ENCODE assay signal across 18 cellular contexts in the genomic region with DNA sequence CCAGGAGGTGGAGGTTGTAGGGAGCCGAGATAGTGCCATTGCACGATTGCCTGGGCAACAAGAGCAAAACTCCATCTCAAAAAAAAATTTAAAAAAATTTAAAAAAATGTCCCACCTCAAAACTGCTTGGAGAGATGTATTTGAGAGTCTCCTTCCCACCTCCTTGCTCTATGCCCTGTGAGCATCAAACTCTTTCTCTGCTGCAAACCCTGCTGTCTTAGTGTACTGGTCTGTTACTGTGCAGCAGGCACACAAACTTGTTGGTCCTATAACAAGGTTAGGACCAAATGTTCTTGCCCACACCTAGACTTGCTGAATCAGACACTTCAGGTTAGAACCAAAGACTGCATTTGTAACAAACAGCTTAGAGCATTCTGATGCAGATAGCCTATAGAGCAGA.
A peak's percentile ranks its signal among the peaks of the same experiment; 100 is the strongest.
DNase-seq lines count a peak whose midpoint lies in the region; ATAC-seq and TF ChIP-seq lines count a peak whose summit lies in the region.
"Had no signal": no experiment of that assay in that cellular context is flagged by ENCODE, and none has a peak within 500 bp of the region (broad histone marks: within the 10 kb centered on the region; RNA-seq: fewer than 3 reads in every experiment).

No MANE protein-coding gene starts in this region.

- no peak overlapping the region for H3K27ac ChIP-seq in endodermal cell (ENCODE audit: low read depth, low read length)
- no peak overlapping the region for H3K27ac ChIP-seq in prostate gland
- H3K27ac ChIP-seq: SK-N-MC had no signal

- no peak for ATAC-seq in stimulated activated memory B cell treated with anti-CD40 and anti-IgM and Interleukin-4, amounts not matched to agents 10 μg/mL and 1 μg/mL and 100 μg/mL, for 72 hours

- intact Hi-C loops in Calu3 (cut with micrococcal nuclease; ENCODE audit: unreplicated experiment), result loop anchor here (2.0 kb wide), 1 partner anchor 40 kb away; no protein-coding TSS in a partner anchor
- intact Hi-C loops in activated T-helper 1 cell treated with anti-CD3 and anti-CD28 coated beads, Interleukin-12 subunit alpha, Interleukin-12 subunit beta, Interleukin-2, Interleukin-4 antibody, amounts not matched to agents 30 ng/mL and 10 ng/mL and 1 ng/mL, durations not matched to agents 14 hours and 24 hours and 36 hours (cut with micrococcal nuclease), result no loop called here
- intact Hi-C loops in prostate gland (cut with DNase I), result no loop called here

- H3K4me1 ChIP-seq in endodermal cell (ENCODE audit: control insufficient read depth, insufficient read depth, low read length), result peaks cover 10% of the 10 kb centered on the region
- no peaks in the 10 kb centered on the region for H3K4me1 ChIP-seq in prostate gland (replicated peaks)
- H3K4me1 ChIP-seq: HAP-1 had no signal

- no peak for TF ChIP-seq CTCF in Calu3 (IDR thresholded peaks at IDR 0.05; ENCODE audit: unreplicated experiment)
- TF ChIP-seq CTCF in endodermal cell (conservative IDR thresholded peaks at IDR 0.05), result no peak
- TF ChIP-seq CTCF in prostate gland (IDR thresholded peaks at IDR 0.05), result no peak

- CTCF ChIA-PET in Calu3 (lab: Charles Lee), result interaction anchor here (1.0 to 1.2 kb wide), 4 partner anchors 20 to 153 kb away, joined by 3 to 8 read pairs (median 6); a partner anchor contains a TSS

- no peaks in the 10 kb centered on the region for H3K27me3 Mint-ChIP-seq in Calu3 (ENCODE audit: unreplicated experiment)
- no peaks in the 10 kb centered on the region for H3K27me3 Mint-ChIP-seq in IgD-negative memory B cell
- H3K27me3 Mint-ChIP-seq in endodermal cell (ENCODE audit: insufficient read depth), result no peaks in the 10 kb centered on the region
- H3K27me3 Mint-ChIP-seq in stimulated activated memory B cell treated with anti-CD40 and anti-IgM and Interleukin-4, amounts not matched to agents 10 μg/mL and 1 μg/mL and 100 μg/mL, for 72 hours, result no peaks in the 10 kb centered on the region
- H3K27me3 Mint-ChIP-seq in activated T-helper 1 cell treated with anti-CD3 and anti-CD28 coated beads, Interleukin-12 subunit alpha, Interleukin-12 subunit beta, Interleukin-2, Interleukin-4 antibody, amounts not matched to agents 30 ng/mL and 10 ng/mL and 1 ng/mL, durations not matched to agents 14 hours and 24 hours and 36 hours (ENCODE audit: insufficient read depth), result no peaks in the 10 kb centered on the region

- 100% methylated on average over 1 of the region's 2 CpGs; no CpG with 5 or more reads in 1 of the 2 experiments for WGBS in endodermal cell (ENCODE audit: insufficient coverage in 1 of 2, insufficient read length in 1 of 2), 2 experiments
- 96% methylated on average over 2 of the region's 2 CpGs for WGBS in prostate gland

- no TSS peak for BruUV-seq in Calu3 (replicated peaks; lab: Mats Ljungman, UMichigan)

- peaks cover 40% of the 10 kb centered on the region for H3K9me3 ChIP-seq in endodermal cell (ENCODE audit: control insufficient read depth, low read length)
- H3K9me3 ChIP-seq in prostate gland, result no peaks in the 10 kb centered on the region
- H3K9me3 ChIP-seq: HAP-1 had no signal

- peak overlapping the region; percentile 93 for H3K27ac Mint-ChIP-seq in Calu3 (ENCODE audit: unreplicated experiment)
- peak overlapping the region in 2 of 3 donors; percentile 27 to 76 for H3K27ac Mint-ChIP-seq in IgD-negative memory B cell
- H3K27ac Mint-ChIP-seq in endodermal cell, result no peak overlapping the region
- H3K27ac Mint-ChIP-seq in stimulated activated memory B cell treated with anti-CD40 and anti-IgM and Interleukin-4, amounts not matched to agents 10 μg/mL and 1 μg/mL and 100 μg/mL, for 72 hours, result peak overlapping the region; percentile 44
- no peak overlapping the region for H3K27ac Mint-ChIP-seq in activated T-helper 1 cell treated with anti-CD3 and anti-CD28 coated beads, Interleukin-12 subunit alpha, Interleukin-12 subunit beta, Interleukin-2, Interleukin-4 antibody, amounts not matched to agents 30 ng/mL and 10 ng/mL and 1 ng/mL, durations not matched to agents 14 hours and 24 hours and 36 hours
- H3K27ac Mint-ChIP-seq: CD4-positive, CD25-positive, alpha-beta regulatory T cell had no signal

- H3K36me3 ChIP-seq in endodermal cell (ENCODE audit: control insufficient read depth, insufficient read depth, low read length) (no peaks in the 10 kb centered on the region), prostate gland (no peaks in the 10 kb centered on the region)
- H3K36me3 ChIP-seq: HAP-1 had no signal

- H3K4me1 Mint-ChIP-seq in Calu3 (ENCODE audit: low read depth, unreplicated experiment) (peaks cover 54% of the 10 kb centered on the region), IgD-negative memory B cell (peaks cover 14 to 34% (median 16%) of the 10 kb centered on the region in 3 donors), endodermal cell (peaks cover 33% of the 10 kb centered on the region)
- peaks cover 48% of the 10 kb centered on the region for H3K4me1 Mint-ChIP-seq in stimulated activated memory B cell treated with anti-CD40 and anti-IgM and Interleukin-4, amounts not matched to agents 10 μg/mL and 1 μg/mL and 100 μg/mL, for 72 hours
- H3K4me1 Mint-ChIP-seq in activated T-helper 1 cell treated with anti-CD3 and anti-CD28 coated beads, Interleukin-12 subunit alpha, Interleukin-12 subunit beta, Interleukin-2, Interleukin-4 antibody, amounts not matched to agents 30 ng/mL and 10 ng/mL and 1 ng/mL, durations not matched to agents 14 hours and 24 hours and 36 hours (ENCODE audit: low read depth), result peaks cover 30% of the 10 kb centered on the region

- H3K36me3 Mint-ChIP-seq in Calu3 (ENCODE audit: insufficient read depth, unreplicated experiment) (peaks cover 34% of the 10 kb centered on the region), IgD-negative memory B cell (peaks cover 12% of the 10 kb centered on the region), endodermal cell (ENCODE audit: low read depth) (peaks cover 4% of the 10 kb centered on the region)
- H3K36me3 Mint-ChIP-seq in stimulated activated memory B cell treated with anti-CD40 and anti-IgM and Interleukin-4, amounts not matched to agents 10 μg/mL and 1 μg/mL and 100 μg/mL, for 72 hours, result peaks cover 7% of the 10 kb centered on the region
- peaks cover 4% of the 10 kb centered on the region for H3K36me3 Mint-ChIP-seq in activated T-helper 1 cell treated with anti-CD3 and anti-CD28 coated beads, Interleukin-12 subunit alpha, Interleukin-12 subunit beta, Interleukin-2, Interleukin-4 antibody, amounts not matched to agents 30 ng/mL and 10 ng/mL and 1 ng/mL, durations not matched to agents 14 hours and 24 hours and 36 hours (ENCODE audit: low read depth)

- no peak overlapping the region for H3K4me3 Mint-ChIP-seq in Calu3 (ENCODE audit: low read depth, unreplicated experiment)
- no peak overlapping the region for H3K4me3 Mint-ChIP-seq in IgD-negative memory B cell
- no peak overlapping the region for H3K4me3 Mint-ChIP-seq in endodermal cell
- no peak overlapping the region for H3K4me3 Mint-ChIP-seq in stimulated activated memory B cell treated with anti-CD40 and anti-IgM and Interleukin-4, amounts not matched to agents 10 μg/mL and 1 μg/mL and 100 μg/mL, for 72 hours
- no peak overlapping the region for H3K4me3 Mint-ChIP-seq in activated T-helper 1 cell treated with anti-CD3 and anti-CD28 coated beads, Interleukin-12 subunit alpha, Interleukin-12 subunit beta, Interleukin-2, Interleukin-4 antibody, amounts not matched to agents 30 ng/mL and 10 ng/mL and 1 ng/mL, durations not matched to agents 14 hours and 24 hours and 36 hours
- H3K4me3 Mint-ChIP-seq: CD4-positive, CD25-positive, alpha-beta regulatory T cell had no signal

- in situ Hi-C loops in G401 (cut with HindIII; ENCODE audit: low sequenced_read_pairs), result no loop called here

- H3K4me3 ChIP-seq in endodermal cell (ENCODE audit: low read length) (peak overlapping the region; percentile 37), prostate gland (no peak overlapping the region)
- H3K4me3 ChIP-seq: HAP-1, SK-N-MC had no signal

- TF ChIP-seq POLR2A in prostate gland (IDR thresholded peaks at IDR 0.05), result no peak

- H3K9me3 Mint-ChIP-seq in Calu3 (ENCODE audit: low read depth, unreplicated experiment) (peaks cover 11% of the 10 kb centered on the region), IgD-negative memory B cell (no peaks in the 10 kb centered on the region), endodermal cell (peaks cover 29% of the 10 kb centered on the region)
- peaks cover 3% of the 10 kb centered on the region for H3K9me3 Mint-ChIP-seq in stimulated activated memory B cell treated with anti-CD40 and anti-IgM and Interleukin-4, amounts not matched to agents 10 μg/mL and 1 μg/mL and 100 μg/mL, for 72 hours
- peaks cover 4% of the 10 kb centered on the region for H3K9me3 Mint-ChIP-seq in activated T-helper 1 cell treated with anti-CD3 and anti-CD28 coated beads, Interleukin-12 subunit alpha, Interleukin-12 subunit beta, Interleukin-2, Interleukin-4 antibody, amounts not matched to agents 30 ng/mL and 10 ng/mL and 1 ng/mL, durations not matched to agents 14 hours and 24 hours and 36 hours

- H3K27me3 ChIP-seq in endodermal cell (ENCODE audit: control insufficient read depth, insufficient read depth, low read length, poor library complexity, severe bottlenecking), result no peaks in the 10 kb centered on the region
- no peaks in the 10 kb centered on the region for H3K27me3 ChIP-seq in prostate gland (replicated peaks; ENCODE audit: insufficient read depth)

- DNase-seq in Calu3 (no peak), endodermal cell (no peak), G401 (ENCODE audit: low spot score) (no peak), prostate gland (ENCODE audit: low spot score) (no peak)
- no peak for DNase-seq in activated T-helper 1 cell treated with anti-CD3 and anti-CD28 coated beads, Interleukin-12 subunit alpha, Interleukin-12 subunit beta, Interleukin-2, Interleukin-4 antibody, amounts not matched to agents 30 ng/mL and 10 ng/mL and 1 ng/mL, durations not matched to agents 14 hours and 24 hours and 36 hours (ENCODE audit: low spot score)
- DNase-seq: AML-193; CD4-positive, CD25-positive, alpha-beta regulatory T cell; DMS53; KG1; NCI-H1048; NCI-H146; NCI-H2081 treated with DMSO at 0.1 percent for 48 hours; NCI-H510A; NCI-H774 had no signal

- no peak overlapping the region for H3K9ac ChIP-seq in endodermal cell (ENCODE audit: extremely low read depth, low read length, poor library complexity, severe bottlenecking)

Comparison
In these comparisons a context has a peak if more than half of its experiments do, and no peak if none do; other contexts are left out.
1. H3K27ac Mint-ChIP-seq: peak in Calu3 (single experiment), IgD-negative memory B cell (2 of 3) and stimulated activated memory B cell treated with anti-CD40 and anti-IgM and Interleukin-4, amounts not matched to agents 10 μg/mL and 1 μg/mL and 100 μg/mL, for 72 hours (single experiment); none in endodermal cell (single experiment) and activated T-helper 1 cell treated with anti-CD3 and anti-CD28 coated beads, Interleukin-12 subunit alpha, Interleukin-12 subunit beta, Interleukin-2, Interleukin-4 antibody, amounts not matched to agents 30 ng/mL and 10 ng/mL and 1 ng/mL, durations not matched to agents 14 hours and 24 hours and 36 hours (single experiment).